ENCODE assay signal across 8 cellular contexts in the genomic region with DNA sequence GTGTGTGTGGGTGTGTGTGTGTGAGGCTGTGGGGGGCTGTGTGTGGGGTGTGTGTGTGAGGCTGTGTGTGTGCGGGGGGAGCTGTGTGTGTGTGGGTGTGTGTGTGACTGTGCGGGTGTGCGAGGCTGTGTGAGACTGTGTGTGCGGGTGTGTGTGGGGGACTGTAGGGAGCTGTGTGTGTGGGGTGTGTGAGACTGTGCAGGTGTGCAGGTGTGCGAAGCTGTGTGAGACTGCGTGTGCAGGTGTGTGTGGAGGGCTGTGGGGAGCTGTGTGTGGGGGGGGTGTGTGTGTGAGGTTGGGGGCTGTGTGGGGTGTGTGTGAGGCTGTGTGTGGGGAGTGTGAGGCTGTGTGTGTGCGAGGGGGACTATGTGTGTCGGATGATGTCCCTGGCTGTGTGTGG.
"Had no signal": no experiment of that assay in that cellular context is flagged by ENCODE, and none has a peak within 500 bp of the region (broad histone marks: within the 10 kb centered on the region; RNA-seq: fewer than 3 reads in every experiment).

No MANE protein-coding gene starts in this region.

- H3K27ac Mint-ChIP-seq: activated CD4-positive, alpha-beta memory T cell treated with anti-CD3 and anti-CD28 coated beads, Interleukin-2, amount 10 ng/mL, durations not matched to agents 7 days and 5 days had no signal

- DNase-seq: activated naive CD4-positive, alpha-beta T cell; cortex of kidney; effector memory CD4-positive, alpha-beta T cell; sigmoid colon; uterus had no signal

- H3K9me3 Mint-ChIP-seq: activated CD4-positive, alpha-beta memory T cell treated with anti-CD3 and anti-CD28 coated beads, Interleukin-2, amount 10 ng/mL, durations not matched to agents 7 days and 5 days; central memory CD8-positive, alpha-beta T cell; neural crest cell had no signal

- H3K27me3 Mint-ChIP-seq: activated CD4-positive, alpha-beta memory T cell treated with anti-CD3 and anti-CD28 coated beads, Interleukin-2, amount 10 ng/mL, durations not matched to agents 7 days and 5 days had no signal

- H3K4me3 Mint-ChIP-seq: activated CD4-positive, alpha-beta memory T cell treated with anti-CD3 and anti-CD28 coated beads, Interleukin-2, amount 10 ng/mL, durations not matched to agents 7 days and 5 days; neural crest cell had no signal
